Comparison of ENCODE assay signal across 18 cellular contexts in genomic region chr6:38753707-38754106, GRCh38. TPM values are rescaled to one million over a fixed set of nuclear protein-coding genes. Genes with fewer than 3 reads are reported as not detected.
"Had no signal": no experiment of that assay in that cellular context is flagged by ENCODE, and none has a peak within 500 bp of the region (broad histone marks: within the 10 kb centered on the region; RNA-seq: fewer than 3 reads in every experiment).

No MANE protein-coding gene starts in this region.

- H3K27ac Mint-ChIP-seq: effector memory CD8-positive, alpha-beta T cell; memory B cell; mesothelial cell of epicardium; natural killer cell had no signal

- H3K4me1 Mint-ChIP-seq: memory B cell, natural killer cell, neural crest cell had no signal

- H3K36me3 Mint-ChIP-seq: memory B cell, mesothelial cell of epicardium, natural killer cell had no signal

- H3K27me3 ChIP-seq: hepatocyte had no signal

- DNase-seq: effector memory CD8-positive, alpha-beta T cell; foreskin melanocyte; head of caudate nucleus; kidney; left cardiac atrium; left ventricle myocardium inferior; lower lobe of right lung; natural killer cell; right cardiac atrium; small intestine; stimulated activated CD4-positive, alpha-beta T cell treated with anti-CD3 and anti-CD28 coated beads, Interleukin-2, amount 100 ng/mL, for 48 hours; stimulated activated naive CD4-positive, alpha-beta T cell treated with Interleukin-2 at 50 U/mL for 16 hours; trophoblast cell had no signal

- H3K9me3 Mint-ChIP-seq: effector memory CD8-positive, alpha-beta T cell; memory B cell; natural killer cell had no signal

- H3K36me3 ChIP-seq: left ventricle myocardium inferior, lower lobe of right lung had no signal

- H3K4me1 ChIP-seq: left ventricle myocardium inferior had no signal

- ATAC-seq: effector memory CD8-positive, alpha-beta T cell; left cardiac atrium; lower lobe of right lung; natural killer cell; right cardiac atrium had no signal

- H3K4me3 Mint-ChIP-seq: effector memory CD8-positive, alpha-beta T cell; memory B cell; mesothelial cell of epicardium; natural killer cell; neural crest cell had no signal

- H3K4me3 ChIP-seq: hepatocyte, left ventricle myocardium inferior, lower lobe of right lung had no signal

- H3K27ac ChIP-seq: hepatocyte, left ventricle myocardium inferior, lower lobe of right lung had no signal

- H3K9me3 ChIP-seq: left ventricle myocardium inferior, lower lobe of right lung had no signal

RNA-seq across cellular contexts. Expression of gene DNAH8, which starts 38.6 kb away (rescaled TPM):
- total RNA-seq: epithelial cell of proximal tubule, left cardiac atrium, right cardiac atrium had no signal
- polyA plus RNA-seq: right cardiac atrium had no signal
